5 cellular contexts compared by ENCODE assay signal in the genomic region with DNA sequence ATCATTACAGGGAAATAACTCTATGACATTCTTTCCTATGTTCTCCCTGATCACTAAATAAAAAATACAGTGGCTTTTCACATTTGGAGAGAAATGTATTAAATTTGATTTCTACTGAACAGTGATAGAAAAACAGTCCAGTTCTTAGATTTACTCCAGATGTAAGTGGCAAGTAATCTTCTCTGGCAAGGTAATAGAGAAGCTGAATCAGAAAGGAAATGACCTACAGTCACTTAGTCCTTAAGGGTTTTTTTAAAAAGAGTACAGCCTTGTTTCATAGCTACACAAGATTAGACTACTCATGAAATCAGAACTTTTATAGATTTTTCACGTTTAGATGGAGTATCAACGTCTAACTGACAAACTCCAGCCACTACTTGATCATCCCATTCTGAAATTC.
"Had no signal": no experiment of that assay in that cellular context is flagged by ENCODE, and none has a peak within 500 bp of the region (broad histone marks: within the 10 kb centered on the region; RNA-seq: fewer than 3 reads in every experiment).

No MANE protein-coding gene starts in this region.

- H3K4me3 ChIP-seq: GM23338, K562 had no signal

- ATAC-seq: GM23338, K562 had no signal

- DNase-seq: H9, HCEC 1CT, IMR-90 had no signal

- H3K4me2 ChIP-seq: GM23338 had no signal

- H2AFZ ChIP-seq: GM23338 had no signal
